Comparison of ENCODE assay signal across 1 cellular context in the genomic region with DNA sequence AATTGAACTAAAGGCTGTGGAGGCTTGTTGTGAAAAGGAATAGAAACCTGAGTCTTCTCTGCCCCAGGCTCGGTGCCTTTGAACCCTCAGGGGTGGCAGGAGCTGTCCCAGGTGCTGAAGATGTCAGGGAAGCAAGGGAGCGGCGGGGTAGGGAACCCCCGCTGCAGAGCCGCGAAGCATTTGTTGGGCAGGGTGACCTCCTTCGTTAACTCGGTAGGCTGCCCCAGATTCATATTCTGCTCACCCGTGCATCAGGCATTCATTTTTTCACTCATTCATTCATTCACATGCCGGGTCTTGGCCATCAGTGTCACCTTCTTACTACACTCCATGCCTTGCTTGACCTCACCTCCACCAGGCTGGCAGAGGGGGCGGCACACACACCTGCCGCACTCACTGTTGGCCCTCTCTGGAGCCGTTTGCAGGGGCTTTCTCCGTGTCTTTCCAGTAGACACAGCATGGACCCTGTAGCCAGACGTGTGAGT.
TF ChIP-seq lines count a peak whose summit lies in the region.

No MANE protein-coding gene starts in this region.

TF ChIP-seq in HEK293, 187 proteins besides CTCF, POLR2A, EP300 and RAD21 (continued from another document):
- TF ChIP-seq ZNF362 (tag by site-specific recombination; IDR thresholded peaks at IDR 0.05) = no peak
- peak; percentile 67; the same call in 1 of the 2 replicates for TF ChIP-seq TCF7L2 (IDR thresholded peaks at IDR 0.05; ENCODE audit: borderline replicate concordance, low read depth, low read length)
- TF ChIP-seq ZBTB7A (tag by site-specific recombination; IDR thresholded peaks at IDR 0.05; ENCODE audit: low read depth) = no peak
- TF ChIP-seq, protein P1, sequence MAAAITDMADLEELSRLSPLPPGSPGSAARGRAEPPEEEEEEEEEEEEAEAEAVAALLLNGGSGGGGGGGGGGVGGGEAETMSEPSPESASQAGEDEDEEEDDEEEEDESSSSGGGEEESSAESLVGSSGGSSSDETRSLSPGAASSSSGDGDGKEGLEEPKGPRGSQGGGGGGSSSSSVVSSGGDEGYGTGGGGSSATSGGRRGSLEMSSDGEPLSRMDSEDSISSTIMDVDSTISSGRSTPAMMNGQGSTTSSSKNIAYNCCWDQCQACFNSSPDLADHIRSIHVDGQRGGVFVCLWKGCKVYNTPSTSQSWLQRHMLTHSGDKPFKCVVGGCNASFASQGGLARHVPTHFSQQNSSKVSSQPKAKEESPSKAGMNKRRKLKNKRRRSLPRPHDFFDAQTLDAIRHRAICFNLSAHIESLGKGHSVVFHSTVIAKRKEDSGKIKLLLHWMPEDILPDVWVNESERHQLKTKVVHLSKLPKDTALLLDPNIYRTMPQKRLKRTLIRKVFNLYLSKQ (tag by site-specific recombination; IDR thresholded peaks at IDR 0.05; ENCODE audit: borderline replicate concordance) = no peak
- TF ChIP-seq ZNF530 (tag by site-specific recombination; IDR thresholded peaks at IDR 0.05; ENCODE audit: low read depth) = no peak
- TF ChIP-seq ZNF626 (tag by site-specific recombination; IDR thresholded peaks at IDR 0.05) = no peak
- TF ChIP-seq ZNF132 (tag by site-specific recombination; IDR thresholded peaks at IDR 0.05; ENCODE audit: borderline replicate concordance) = no peak
- TF ChIP-seq REST (tag by site-specific recombination; IDR thresholded peaks at IDR 0.05) = peak; percentile 76
- TF ChIP-seq ZNF629 (tag by site-specific recombination; IDR thresholded peaks at IDR 0.05) = no peak
- TF ChIP-seq ZNF391 (tag by site-specific recombination; IDR thresholded peaks at IDR 0.05; ENCODE audit: borderline replicate concordance, low read depth) = no peak
- no peak for TF ChIP-seq OVOL3 (tag by site-specific recombination; IDR thresholded peaks at IDR 0.05)
TF ChIP-seq in HEK293: peak in this region for 2.
